25 cellular contexts compared by ENCODE assay signal in the genomic region with DNA sequence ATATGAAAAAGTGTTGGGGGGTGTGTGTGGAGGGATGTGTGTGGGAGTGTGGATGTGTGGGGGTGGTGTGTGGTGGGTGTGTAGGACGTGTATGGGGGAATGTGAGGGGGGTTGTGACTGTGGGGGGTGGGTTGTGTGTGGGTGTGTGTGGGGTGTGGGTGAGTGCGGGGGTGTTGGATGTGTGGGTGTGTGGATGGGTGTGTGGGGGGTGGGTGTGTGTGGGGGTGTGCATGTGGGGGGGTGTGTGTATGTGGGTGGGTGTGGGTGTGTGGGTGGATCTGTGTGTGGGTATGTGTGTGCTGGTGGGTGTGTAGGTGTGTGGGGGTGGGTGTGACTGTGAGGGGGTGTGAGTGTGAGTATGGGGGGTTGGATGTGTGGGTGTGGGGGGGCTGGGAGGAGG. TPM values are rescaled to one million over a fixed set of nuclear protein-coding genes. Genes with fewer than 3 reads are reported as not detected.
DNase-seq lines count a peak whose midpoint lies in the region; ATAC-seq, FAIRE-seq and TF ChIP-seq lines count a peak whose summit lies in the region.
"Had no signal": no experiment of that assay in that cellular context is flagged by ENCODE, and none has a peak within 500 bp of the region (broad histone marks: within the 10 kb centered on the region; RNA-seq: fewer than 3 reads in every experiment).

No MANE protein-coding gene starts in this region.

- H2BK5ac ChIP-seq in H1 (ENCODE audit: low read depth, low read length) (no peak overlapping the region), trophoblast cell (ENCODE audit: low read depth, low read length, poor library complexity) (no peak overlapping the region)

- no peaks in the 10 kb centered on the region for H3K36me3 Mint-ChIP-seq in neural progenitor cell
- H3K36me3 Mint-ChIP-seq: CD4-positive, alpha-beta memory T cell had no signal

- no peak overlapping the region for H4K5ac ChIP-seq in H1 (ENCODE audit: insufficient read length, low read depth, low read length)

- no peak overlapping the region for H3K27ac Mint-ChIP-seq in stimulated activated naive CD8-positive, alpha-beta T cell treated with anti-CD3 and anti-CD28 coated beads, Interleukin-15, amount 100 ng/mL, for 72 hours
- no peak overlapping the region for H3K27ac Mint-ChIP-seq in neural progenitor cell
- H3K27ac Mint-ChIP-seq: CD4-positive, alpha-beta memory T cell; GM23338 had no signal

- H2BK12ac ChIP-seq in H1 (ENCODE audit: low read depth, low read length) (no peak overlapping the region), trophoblast cell (ENCODE audit: low read length) (no peak overlapping the region)

- H4K8ac ChIP-seq in H1 (ENCODE audit: extremely low read depth, insufficient read depth, low read length) (no peak overlapping the region), trophoblast cell (ENCODE audit: low read depth, low read length) (no peak overlapping the region)

- no peak overlapping the region for H4K12ac ChIP-seq in trophoblast cell (ENCODE audit: low read depth, low read length)

- no peak overlapping the region for H2BK15ac ChIP-seq in H1 (ENCODE audit: low read length)

- TF ChIP-seq CTCF in H1 (IDR thresholded peaks at IDR 0.05; ENCODE audit: control extremely low read depth in 1 of 3, insufficient read depth in 1 of 3, low read depth in 1 of 3, low read length in 3 of 3) = no peak
- no peak for TF ChIP-seq CTCF in upper lobe of right lung (IDR thresholded peaks at IDR 0.05)
- TF ChIP-seq CTCF in stomach (IDR thresholded peaks at IDR 0.05) = no peak
- TF ChIP-seq CTCF in neural progenitor cell (IDR thresholded peaks at IDR 0.05) = no peak

- H3K56ac ChIP-seq in H1 (replicated peaks; ENCODE audit: insufficient read length, low read depth, low read length) = peak overlapping the region; percentile 61

- H3K4me1 ChIP-seq in H1 (replicated peaks in 1 of 4; ENCODE audit: control insufficient read depth in 3 of 4, insufficient read depth in 4 of 4, low read length in 3 of 4) = peaks cover 0 to 9% (median 0%) of the 10 kb centered on the region in 4 experiments; a peak in 2 of 7 replicates
- peaks cover 6 to 18% of the 10 kb centered on the region in 2 experiments for H3K4me1 ChIP-seq in trophoblast cell (ENCODE audit: control insufficient read depth in 1 of 2, insufficient read depth in 2 of 2, low read length in 2 of 2)
- H3K4me1 ChIP-seq in upper lobe of right lung = peaks cover 4% of the 10 kb centered on the region
- no peaks in the 10 kb centered on the region for H3K4me1 ChIP-seq in stomach
- H3K4me1 ChIP-seq in neural progenitor cell = peaks cover 40% of the 10 kb centered on the region
- H3K4me1 ChIP-seq: A549, HAP-1 had no signal

- intact Hi-C loops in upper lobe of right lung (cut with DNase I) = no loop called here
- intact Hi-C loops in stomach (cut with DNase I; ENCODE audit: low total_unique reads) = no loop called here

- H3K23ac ChIP-seq in H1 (ENCODE audit: insufficient read length) (no peak overlapping the region), trophoblast cell (ENCODE audit: low read length) (no peak overlapping the region)

- H3K4me3 Mint-ChIP-seq in stimulated activated naive CD8-positive, alpha-beta T cell treated with anti-CD3 and anti-CD28 coated beads, Interleukin-15, amount 100 ng/mL, for 72 hours = no peak overlapping the region
- H3K4me3 Mint-ChIP-seq in neural progenitor cell = no peak overlapping the region
- H3K4me3 Mint-ChIP-seq: CD4-positive, alpha-beta memory T cell; GM23338 had no signal

- H2AFZ ChIP-seq in H1 (ENCODE audit: low read length) = no peak overlapping the region
- H2AFZ ChIP-seq in trophoblast cell (ENCODE audit: insufficient read depth, low read length, poor library complexity) = no peak overlapping the region
- no peak overlapping the region for H2AFZ ChIP-seq in neural progenitor cell (replicated peaks)
- H2AFZ ChIP-seq: GM23338 had no signal

- CTCF ChIA-PET in H1 (lab: Charles Lee; ENCODE audit: partially characterized antibody) = no interaction called here

- no peak overlapping the region for H3K4ac ChIP-seq in H1 (replicated peaks; ENCODE audit: insufficient read length, low read depth, low read length)
- H3K4ac ChIP-seq in trophoblast cell (ENCODE audit: low read depth, low read length) = no peak overlapping the region

- H3K79me1 ChIP-seq in H1 (ENCODE audit: low read depth, low read length) (no peaks in the 10 kb centered on the region), trophoblast cell (ENCODE audit: low read length) (peaks cover 9% of the 10 kb centered on the region)

- H3K4me3 ChIP-seq in H1 (ENCODE audit: extremely low read depth in 1 of 4, insufficient read depth in 2 of 4, low read depth in 3 of 4, low read length in 4 of 4) = no peak overlapping the region
- H3K4me3 ChIP-seq in trophoblast cell (ENCODE audit: low read depth, low read length) = no peak overlapping the region
- H3K4me3 ChIP-seq in upper lobe of right lung = no peak overlapping the region
- H3K4me3 ChIP-seq in stomach = no peak overlapping the region
- no peak overlapping the region for H3K4me3 ChIP-seq in neural progenitor cell
- H3K4me3 ChIP-seq: A549, GM23338, HAP-1 had no signal

- H3K18ac ChIP-seq in H1 (ENCODE audit: extremely low read depth, low read length) (no peak overlapping the region), trophoblast cell (ENCODE audit: low read length) (no peak overlapping the region)

- no peak overlapping the region for H2BK20ac ChIP-seq in H1 (ENCODE audit: low read length)

- TF ChIP-seq EP300 in H1 (IDR thresholded peaks at IDR 0.05; ENCODE audit: borderline replicate concordance in 1 of 2, low read depth in 2 of 2, low read length in 2 of 2) = no peak
- no peak for TF ChIP-seq EP300 in stomach (IDR thresholded peaks at IDR 0.05)

- H3F3A ChIP-seq in neural progenitor cell (ENCODE audit: low read depth) = peaks cover 30% of the 10 kb centered on the region

- H3K9me3 ChIP-seq in H1 (ENCODE audit: insufficient read depth in 2 of 2, low read depth in 1 of 2, low read length in 1 of 2) (no peaks in the 10 kb centered on the region), trophoblast cell (ENCODE audit: insufficient read depth, low read depth, low read length) (peaks cover 3% of the 10 kb centered on the region), upper lobe of right lung (no peaks in the 10 kb centered on the region), stomach (no peaks in the 10 kb centered on the region), neural progenitor cell (ENCODE audit: low read depth) (no peaks in the 10 kb centered on the region)
- H3K9me3 ChIP-seq: A549, HAP-1 had no signal

- H3K27ac ChIP-seq in H1 (ENCODE audit: low read depth, low read length) (no peak overlapping the region), trophoblast cell (ENCODE audit: low read depth, low read length) (no peak overlapping the region), upper lobe of right lung (no peak overlapping the region), stomach (no peak overlapping the region), neural progenitor cell (no peak overlapping the region)
- H3K27ac ChIP-seq: A549 had no signal

- ATAC-seq in stimulated activated naive CD8-positive, alpha-beta T cell treated with anti-CD3 and anti-CD28 coated beads, Interleukin-15, amount 100 ng/mL, for 72 hours = peak; percentile 51
- no peak for ATAC-seq in stimulated activated naive CD8-positive, alpha-beta T cell treated with anti-CD3 and anti-CD28 coated beads, Interleukin-15, Interleukin-2, amounts not matched to agents 100 U/mL and 50 U/mL, for 24 hours
- ATAC-seq in upper lobe of right lung (peak; percentile 29), HG02885 (IDR thresholded peaks at IDR 0.05; ENCODE audit: poor library complexity, unreplicated experiment) (no peak)
- ATAC-seq: A549, GM23338 had no signal

- WGBS in H1 (ENCODE audit: extremely low coverage in 1 of 2, insufficient coverage in 1 of 2, insufficient read length in 1 of 2, insufficient replicate concordance in 2 of 2, low coverage in 1 of 2, low lambda C conversion rate in 2 of 2, missing lambda C conversion rate in 1 of 2), 2 experiments = 60% methylated on average over 1 of the region's 2 CpGs; no CpG with 5 or more reads in 1 of the 2 experiments
- 100% methylated on average over 1 of the region's 2 CpGs for WGBS in trophoblast cell (ENCODE audit: extremely low coverage, insufficient coverage, insufficient read length)
- 73 to 84% (median 77%) methylated on average over 2 of the region's 2 CpGs for WGBS in stomach, 5 donors

- POLR2A ChIA-PET in H1 (lab: Charles Lee; ENCODE audit: partially characterized antibody) = no interaction called here

- no peak overlapping the region for H4K91ac ChIP-seq in H1 (replicated peaks; ENCODE audit: insufficient read length, low read length)
- H4K91ac ChIP-seq in trophoblast cell (ENCODE audit: low read depth, low read length) = peak overlapping the region; percentile 0

- FAIRE-seq in H1 (lab: Jason Lieb, UNC) = no peak
- FAIRE-seq: A549, GM12891, GM18507, H54 had no signal

- DNase-seq in stimulated activated naive CD8-positive, alpha-beta T cell treated with anti-CD3 and anti-CD28 coated beads, Interleukin-15, amount 100 ng/mL, for 72 hours = no peak
- no peak for DNase-seq in stimulated activated naive CD8-positive, alpha-beta T cell treated with anti-CD3 and anti-CD28 coated beads, Interleukin-15, Interleukin-2, amounts not matched to agents 100 U/mL and 50 U/mL, for 24 hours
- no peak for DNase-seq in H1 (ENCODE audit: low read depth in 1 of 2, low spot score in 2 of 2)
- DNase-seq in trophoblast cell = no peak
- no peak for DNase-seq in upper lobe of right lung
- no peak for DNase-seq in stomach
- no peak for DNase-seq in neural progenitor cell (ENCODE audit: low spot score)
- DNase-seq: 8988T; ACHN; C1 segment of cervical spinal cord; Calu3; CD4-positive, alpha-beta memory T cell; COR-L47; DMS53; DMS79 treated with DMSO at 0.1 percent for 48 hours; GF-D8 had no signal

- no peak for TF ChIP-seq RAD21 in H1 (IDR thresholded peaks at IDR 0.05 in 1 of 2, conservative IDR thresholded peaks at IDR 0.05 in 1 of 2; ENCODE audit: low read depth in 2 of 2, low read length in 2 of 2)

- no peak overlapping the region for H2AK5ac ChIP-seq in H1 (ENCODE audit: low read depth, low read length)
- no peak overlapping the region for H2AK5ac ChIP-seq in trophoblast cell (ENCODE audit: low read length)

- H3K4me2 ChIP-seq in H1 (ENCODE audit: insufficient read depth in 1 of 2, low read depth in 2 of 2, low read length in 2 of 2) (no peak overlapping the region), trophoblast cell (ENCODE audit: low read length) (no peak overlapping the region), neural progenitor cell (no peak overlapping the region)
- H3K4me2 ChIP-seq: A549, GM23338 had no signal

- H4K20me1 ChIP-seq in H1 (replicated peaks in 1 of 2; ENCODE audit: control insufficient read depth in 1 of 2, insufficient read depth in 2 of 2, low read length in 2 of 2) = peaks cover 1 to 3% of the 10 kb centered on the region in 2 experiments
- H4K20me1 ChIP-seq in neural progenitor cell (ENCODE audit: low read depth) = no peaks in the 10 kb centered on the region

- no peak overlapping the region for H3K9ac ChIP-seq in H1 (replicated peaks in 1 of 4; ENCODE audit: extremely low read depth in 1 of 4, low read depth in 3 of 4, low read length in 3 of 4)
- H3K9ac ChIP-seq in trophoblast cell (ENCODE audit: low read length) = no peak overlapping the region
- no peak overlapping the region for H3K9ac ChIP-seq in neural progenitor cell

- H3K27me3 ChIP-seq in H1 (replicated peaks in 1 of 4; ENCODE audit: control insufficient read depth in 3 of 4, extremely low read depth in 1 of 4, insufficient read depth in 3 of 4, low read length in 3 of 4) (no peaks in the 10 kb centered on the region), trophoblast cell (ENCODE audit: insufficient read depth, low read length) (no peaks in the 10 kb centered on the region), upper lobe of right lung (no peaks in the 10 kb centered on the region), stomach (no peaks in the 10 kb centered on the region), neural progenitor cell (peaks cover 5% of the 10 kb centered on the region)

- H3K9me3 Mint-ChIP-seq in stimulated activated naive CD8-positive, alpha-beta T cell treated with anti-CD3 and anti-CD28 coated beads, Interleukin-15, amount 100 ng/mL, for 72 hours = no peaks in the 10 kb centered on the region
- no peaks in the 10 kb centered on the region for H3K9me3 Mint-ChIP-seq in neural progenitor cell
- H3K9me3 Mint-ChIP-seq: GM23338 had no signal

- H3K27me3 Mint-ChIP-seq in stimulated activated naive CD8-positive, alpha-beta T cell treated with anti-CD3 and anti-CD28 coated beads, Interleukin-15, amount 100 ng/mL, for 72 hours = peaks cover 25% of the 10 kb centered on the region
- H3K27me3 Mint-ChIP-seq in neural progenitor cell (ENCODE audit: insufficient read depth, low read depth) = peaks cover 6% of the 10 kb centered on the region

- H3K14ac ChIP-seq in H1 (ENCODE audit: insufficient read length) (no peak overlapping the region), trophoblast cell (ENCODE audit: low read length) (no peak overlapping the region)

- H3K79me2 ChIP-seq in H1 (ENCODE audit: control insufficient read depth in 1 of 2, insufficient read depth in 2 of 2, low read length in 2 of 2) = no peaks in the 10 kb centered on the region
- H3K79me2 ChIP-seq in trophoblast cell (ENCODE audit: control insufficient read depth, insufficient read depth, low read length, poor library complexity) = no peaks in the 10 kb centered on the region
- H3K79me2 ChIP-seq in neural progenitor cell (ENCODE audit: low read depth) = no peaks in the 10 kb centered on the region

- peaks cover 13 to 40% (median 29%) of the 10 kb centered on the region in 4 experiments; a peak in 7 of 8 replicates for H3K36me3 ChIP-seq in H1 (ENCODE audit: control insufficient read depth in 2 of 4, insufficient read depth in 4 of 4, low read length in 3 of 4)
- no peaks in the 10 kb centered on the region for H3K36me3 ChIP-seq in trophoblast cell (ENCODE audit: control insufficient read depth in 1 of 2, insufficient read depth in 2 of 2, low read length in 2 of 2)
- peaks cover 4% of the 10 kb centered on the region for H3K36me3 ChIP-seq in upper lobe of right lung
- no peaks in the 10 kb centered on the region for H3K36me3 ChIP-seq in stomach
- no peaks in the 10 kb centered on the region for H3K36me3 ChIP-seq in neural progenitor cell
- H3K36me3 ChIP-seq: HAP-1 had no signal

- no peak for TF ChIP-seq POLR2A in H1 (IDR thresholded peaks at IDR 0.05; ENCODE audit: control extremely low read depth in 1 of 2, low read depth in 2 of 2, low read length in 2 of 2)
- TF ChIP-seq POLR2A in stomach (IDR thresholded peaks at IDR 0.05) = no peak

- H3K4me1 Mint-ChIP-seq in stimulated activated naive CD8-positive, alpha-beta T cell treated with anti-CD3 and anti-CD28 coated beads, Interleukin-15, amount 100 ng/mL, for 72 hours = peaks cover 13% of the 10 kb centered on the region
- peaks cover 49% of the 10 kb centered on the region for H3K4me1 Mint-ChIP-seq in neural progenitor cell
- H3K4me1 Mint-ChIP-seq: CD4-positive, alpha-beta memory T cell had no signal

- peaks cover 5% of the 10 kb centered on the region; the same call in 1 of the 2 replicates for H3K23me2 ChIP-seq in H1 (ENCODE audit: low read depth, low read length)

- H2BK120ac ChIP-seq in H1 (replicated peaks; ENCODE audit: low read depth, low read length) (no peak overlapping the region), trophoblast cell (ENCODE audit: insufficient read depth, low read length, poor library complexity) (no peak overlapping the region)

RNA-seq across cellular contexts. Expression of a gene that starts 47.8 kb away (rescaled TPM):
- total RNA-seq in H1 (2021; fragmentation: NEBNext Ultra II Directional; extraction: Animal tissue kit (Norgen Biotek cat#: 25700)) = 98.1 and 106 TPM in 2 replicates
- 29.1 and 69.3 TPM in 2 replicates for polyA plus RNA-seq in H1 (2011; rRNA removed)
- 48.9 TPM for polyA plus RNA-seq in H1 (2011; cell fraction: cytosol; rRNA removed)
- 50.2 TPM for polyA plus RNA-seq in H1 (2011; cell fraction: nucleus; rRNA removed)
- 94.9 to 122 TPM (median 103 TPM) in 4 replicates for polyA plus RNA-seq in H1 (2012, experiment 1 of 2)
- polyA plus RNA-seq in H1 (2012, experiment 2 of 2) = 6.2 TPM
- polyA plus RNA-seq in H1 (2013, experiment 1 of 2) = 212 TPM
- polyA plus RNA-seq in H1 (2013, experiment 2 of 2) = 178 TPM
- polyA minus RNA-seq in H1 (2011; rRNA and poly(A)+ RNA removed) = 140 and 291 TPM in 2 replicates
- 70.8 TPM for polyA minus RNA-seq in H1 (2011; cell fraction: cytosol; rRNA and poly(A)+ RNA removed)
- polyA minus RNA-seq in H1 (2011; cell fraction: nucleus; rRNA and poly(A)+ RNA removed) = 87.0 TPM
- polyA plus RNA-seq in trophoblast cell (2013) = 0.87 and 0.92 TPM in 2 replicates
- total RNA-seq in upper lobe of right lung = 48.6 TPM
- total RNA-seq in stomach = 10 to 100 TPM in 3 of 5 donors, 1 to 10 TPM in 2; 8.0 to 32.3 (median 17.1) TPM
- 1 to 10 TPM; 1.1 to 1.7 (median 1.7) TPM for polyA plus RNA-seq in stomach
- 2.4 and 2.7 TPM in 2 replicates for total RNA-seq in neural progenitor cell (ENCODE audit: low replicate concordance)
- total RNA-seq: CD4-positive, alpha-beta memory T cell; G401 had no signal
- polyA plus RNA-seq: A549; BJ; CD4-positive, alpha-beta memory T cell had no signal

Comparison
In these comparisons a context has a peak if more than half of its experiments do, and no peak if none do; other contexts are left out.
1. ATAC-seq: peak in stimulated activated naive CD8-positive, alpha-beta T cell treated with anti-CD3 and anti-CD28 coated beads, Interleukin-15, amount 100 ng/mL, for 72 hours (single experiment) and upper lobe of right lung (single experiment); none in stimulated activated naive CD8-positive, alpha-beta T cell treated with anti-CD3 and anti-CD28 coated beads, Interleukin-15, Interleukin-2, amounts not matched to agents 100 U/mL and 50 U/mL, for 24 hours (single experiment) and HG02885 (single experiment).